In genomic region chr19:1905863-1906375, GRCh38 we compare ENCODE assay signal across 8 cellular contexts. TPM values are rescaled to one million over a fixed set of nuclear protein-coding genes. Genes with fewer than 3 reads are reported as not detected.
DNase-seq lines count a peak whose midpoint lies in the region; ATAC-seq, FAIRE-seq and TF ChIP-seq lines count a peak whose summit lies in the region.

No MANE protein-coding gene starts in this region.

- peaks cover 28% of the 10 kb centered on the region for H3K36me3 ChIP-seq in WERI-Rb-1
- H3K36me3 ChIP-seq in gastrocnemius medialis: no peaks in the 10 kb centered on the region

- peak; percentile 28 for FAIRE-seq in GM12891 (lab: Jason Lieb, UNC)

- in situ Hi-C loops in gastrocnemius medialis (cut with MboI; ENCODE audit: low sequenced_read_pairs in 4 of 4): no loop called here

- TF ChIP-seq CTCF in WERI-Rb-1 (IDR thresholded peaks at IDR 0.05; ENCODE audit: low read depth, low read length) (no peak), fibroblast of villous mesenchyme (IDR thresholded peaks at IDR 0.05; ENCODE audit: insufficient read depth, low read depth, low read length) (no peak), gastrocnemius medialis (IDR thresholded peaks at IDR 0.05 in 4 of 5, conservative IDR thresholded peaks at IDR 0.05 in 1 of 5) (no peak)

- H3K27me3 ChIP-seq in WERI-Rb-1 (ENCODE audit: insufficient read depth, low read depth, severe bottlenecking) (no peaks in the 10 kb centered on the region), gastrocnemius medialis (no peaks in the 10 kb centered on the region)

- intact Hi-C loops in gastrocnemius medialis (cut with DNase I; ENCODE audit: low total_unique reads): loop anchor here (1.0 kb wide), 1 partner anchor 42 kb away; no protein-coding TSS in a partner anchor

- H3K9me3 ChIP-seq in WERI-Rb-1 (ENCODE audit: severe bottlenecking): no peaks in the 10 kb centered on the region
- no peaks in the 10 kb centered on the region for H3K9me3 ChIP-seq in gastrocnemius medialis

- ATAC-seq in gastrocnemius medialis: no peak
- ATAC-seq in HG02973 (IDR thresholded peaks at IDR 0.05; ENCODE audit: unreplicated experiment): no peak
- no peak for ATAC-seq in GM19452 (IDR thresholded peaks at IDR 0.05; ENCODE audit: unreplicated experiment)

- TF ChIP-seq POLR2A in GM12891 (IDR thresholded peaks at IDR 0.05; ENCODE audit: low read depth, low read length): no peak
- no peak for TF ChIP-seq POLR2A in gastrocnemius medialis (IDR thresholded peaks at IDR 0.05)

- H3K4me3 ChIP-seq in WERI-Rb-1 (ENCODE audit: low read depth, low read length) (peak overlapping the region; percentile 32), fibroblast of villous mesenchyme (ENCODE audit: low read depth, low read length) (peak overlapping the region; percentile 78), gastrocnemius medialis (peak overlapping the region; percentile 65 to 90 (median 72))

- DNase-seq in GM12891 (ENCODE audit: insufficient read length, low spot score) (no peak), WERI-Rb-1 (no peak), fibroblast of villous mesenchyme (ENCODE audit: low read depth) (no peak), gastrocnemius medialis (no peak), NCI-H226 (no peak), NCI-H1930 (lab: John Stamatoyannopoulos, UW) (no peak)

- H3K27ac ChIP-seq in WERI-Rb-1 (peak overlapping the region; percentile 92), gastrocnemius medialis (peak overlapping the region; percentile 85 to 91 (median 88))

- peaks cover 4 to 15% of the 10 kb centered on the region in 2 donors for H3K4me1 ChIP-seq in gastrocnemius medialis

TF ChIP-seq in GM12891, 5 proteins besides CTCF, POLR2A, EP300 and RAD21:
- TF ChIP-seq POLR2AphosphoS5 (IDR thresholded peaks at IDR 0.05; ENCODE audit: low read depth, low read length): no peak
- TF ChIP-seq TAF1 (IDR thresholded peaks at IDR 0.05; ENCODE audit: low read depth, low read length): no peak
- TF ChIP-seq POU2F2 (IDR thresholded peaks at IDR 0.05; ENCODE audit: low read depth, low read length): no peak
- no peak for TF ChIP-seq PAX5 (IDR thresholded peaks at IDR 0.05; ENCODE audit: insufficient read depth, low read length, severe bottlenecking)
- no peak for TF ChIP-seq SPI1 (IDR thresholded peaks at IDR 0.05; ENCODE audit: low read depth, low read length)

RNA-seq across cellular contexts. Expression of gene ADAT3, which starts 0.7 kb away (rescaled TPM):
- 3.9 TPM for polyA plus RNA-seq in GM12891 (2012; ENCODE audit: low read depth, missing spikeins)
- 3.9 and 4.5 TPM in 2 replicates for total RNA-seq in fibroblast of villous mesenchyme
- total RNA-seq in gastrocnemius medialis: 1 to 10 TPM; 2.1 to 3.6 (median 3.1) TPM

RNA-seq across cellular contexts. Expression of gene SCAMP4, which starts 0.7 kb away (rescaled TPM):
- 22.1 TPM for polyA plus RNA-seq in GM12891 (2012; ENCODE audit: low read depth, missing spikeins)
- total RNA-seq in fibroblast of villous mesenchyme (40.6 and 49.2 TPM in 2 replicates), gastrocnemius medialis (10 to 100 TPM; 18.8 to 38.4 (median 26.7) TPM)

RNA-seq across cellular contexts. Expression of gene ABHD17A, which starts 20.6 kb away (rescaled TPM):
- polyA plus RNA-seq in GM12891 (2012; ENCODE audit: low read depth, missing spikeins): 35.6 TPM
- total RNA-seq in fibroblast of villous mesenchyme (45.8 and 62.2 TPM in 2 replicates), gastrocnemius medialis (10 to 100 TPM; 49.4 to 87.7 (median 70.8) TPM)

RNA-seq across cellular contexts. Expression of gene CSNK1G2, which starts 35.1 kb away (rescaled TPM):
- 37.1 TPM for polyA plus RNA-seq in GM12891 (2012; ENCODE audit: low read depth, missing spikeins)
- total RNA-seq in fibroblast of villous mesenchyme (69.5 and 74.1 TPM in 2 replicates), gastrocnemius medialis (10 to 100 TPM; 37.9 to 42.9 (median 38.1) TPM)

RNA-seq across cellular contexts. Expression of gene KLF16, which starts 42.5 kb away (rescaled TPM):
- 9.1 TPM for polyA plus RNA-seq in GM12891 (2012; ENCODE audit: low read depth, missing spikeins)
- 10.4 and 16.8 TPM in 2 replicates for total RNA-seq in fibroblast of villous mesenchyme
- 1 to 10 TPM in 3 of 4 donors, under 1 TPM in 1; 0.58 to 4.0 (median 1.4) TPM for total RNA-seq in gastrocnemius medialis
